In the genomic region with DNA sequence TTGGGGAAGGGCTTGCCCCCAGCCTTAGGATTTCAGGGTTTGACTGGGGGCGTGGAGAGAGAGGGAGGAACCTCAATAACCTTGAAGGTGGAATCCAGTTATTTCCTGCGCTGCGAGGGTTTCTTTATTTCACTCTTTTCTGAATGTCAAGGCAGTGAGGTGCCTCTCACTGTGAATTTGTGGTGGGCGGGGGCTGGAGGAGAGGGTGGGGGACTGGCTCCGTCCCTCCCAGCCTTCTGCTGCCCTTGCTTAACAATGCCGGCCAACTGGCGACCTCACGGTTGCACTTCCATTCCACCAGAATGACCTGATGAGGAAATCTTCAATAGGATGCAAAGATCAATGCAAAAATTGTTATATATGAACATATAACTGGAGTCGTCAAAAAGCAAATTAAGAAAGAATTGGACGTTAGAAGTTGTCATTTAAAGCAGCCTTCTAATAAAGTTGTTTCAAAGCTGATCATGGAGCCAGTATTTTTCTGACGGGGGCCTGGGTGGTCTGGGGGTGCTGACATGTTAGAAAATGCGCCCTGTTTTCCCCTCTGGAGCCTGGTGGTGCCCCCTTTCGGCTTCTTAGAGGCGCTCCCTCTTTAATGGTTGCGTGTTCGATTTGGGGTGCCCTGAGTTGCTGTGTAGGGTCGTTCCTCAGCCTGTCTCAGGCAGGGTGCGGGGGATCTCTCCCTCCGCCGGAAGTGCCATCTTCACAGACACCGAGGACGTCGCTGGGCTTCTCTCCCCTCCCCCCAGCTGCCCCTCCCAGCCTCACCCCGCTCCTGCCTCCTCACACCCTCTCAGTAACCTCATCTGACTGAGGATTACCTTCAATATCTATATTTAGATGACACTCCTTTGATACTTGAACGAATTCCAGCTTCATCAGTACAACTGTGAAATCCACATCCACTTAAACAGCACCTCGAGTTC, we compare ENCODE assay signal across 16 cellular contexts. TPM values are rescaled to one million over a fixed set of nuclear protein-coding genes. Genes with fewer than 3 reads are reported as not detected.
DNase-seq lines count a peak whose midpoint lies in the region; ATAC-seq and TF ChIP-seq lines count a peak whose summit lies in the region.
"Had no signal": no experiment of that assay in that cellular context is flagged by ENCODE, and none has a peak within 500 bp of the region (broad histone marks: within the 10 kb centered on the region; RNA-seq: fewer than 3 reads in every experiment).

No MANE protein-coding gene starts in this region.

- H3K9me3 ChIP-seq in heart left ventricle: no peaks in the 10 kb centered on the region
- H3K9me3 ChIP-seq: esophagus squamous epithelium, left lung, SJSA1 had no signal

- no peak for DNase-seq in stimulated activated naive CD8-positive, alpha-beta T cell treated with anti-CD3 and anti-CD28 coated beads, Interleukin-15, amount 100 ng/mL, for 72 hours
- DNase-seq in heart left ventricle (peak in 3 of 5 donors; percentile 16 to 26 (median 17)), Ammon's horn (ENCODE audit: low spot score) (no peak), NCI-H2107 treated with DMSO at 0.1 percent for 48 hours (lab: John Stamatoyannopoulos, UW; ENCODE audit: unreplicated experiment) (no peak)
- DNase-seq: activated naive CD8-positive, alpha-beta T cell treated with anti-CD3 and anti-CD28 coated beads, Interleukin-2, amount 10 ng/mL, durations not matched to agents 7 days and 5 days; DMS 273 treated with DMSO at 0.1 percent for 48 hours; esophagus squamous epithelium; hippocampal formation; MV-4-11; NCI-H2171 treated with DMSO at 0.1 percent for 48 hours had no signal

- no peak overlapping the region for H3K4me3 Mint-ChIP-seq in stimulated activated naive CD8-positive, alpha-beta T cell treated with anti-CD3 and anti-CD28 coated beads, Interleukin-15, Interleukin-2, amounts not matched to agents 100 ng/mL and 50 ng/mL, for 24 hours
- no peak overlapping the region for H3K4me3 Mint-ChIP-seq in stimulated activated naive CD8-positive, alpha-beta T cell treated with anti-CD3 and anti-CD28 coated beads, Interleukin-15, amount 100 ng/mL, for 72 hours
- H3K4me3 Mint-ChIP-seq in nephron: no peak overlapping the region
- H3K4me3 Mint-ChIP-seq: activated naive CD8-positive, alpha-beta T cell treated with anti-CD3 and anti-CD28 coated beads, Interleukin-2, amount 10 ng/mL, durations not matched to agents 7 days and 5 days had no signal

- H3K4me1 ChIP-seq in heart left ventricle: peaks cover 0 to 14% (median under 1%) of the 10 kb centered on the region in 12 donors
- H3K4me1 ChIP-seq: SJSA1 had no signal

- H3K4me1 Mint-ChIP-seq in stimulated activated naive CD8-positive, alpha-beta T cell treated with anti-CD3 and anti-CD28 coated beads, Interleukin-15, Interleukin-2, amounts not matched to agents 100 ng/mL and 50 ng/mL, for 24 hours (ENCODE audit: low read depth): peaks cover under 1% of the 10 kb centered on the region
- peaks cover 18% of the 10 kb centered on the region for H3K4me1 Mint-ChIP-seq in stimulated activated naive CD8-positive, alpha-beta T cell treated with anti-CD3 and anti-CD28 coated beads, Interleukin-15, amount 100 ng/mL, for 72 hours
- H3K4me1 Mint-ChIP-seq in nephron: peaks cover 31% of the 10 kb centered on the region

- TF ChIP-seq CTCF in heart left ventricle (IDR thresholded peaks at IDR 0.05) (no peak), nephron (IDR thresholded peaks at IDR 0.05; ENCODE audit: unreplicated experiment in 3 of 3) (no peak)

- 66 to 74% (median 70%) methylated on average over 26 of the region's 26 CpGs for WGBS in heart left ventricle, 4 donors

- H3K4me3 ChIP-seq in heart left ventricle: no peak overlapping the region
- H3K4me3 ChIP-seq: esophagus squamous epithelium, left lung, SJSA1 had no signal

- no peaks in the 10 kb centered on the region for H3K27me3 ChIP-seq in heart left ventricle
- H3K27me3 ChIP-seq: esophagus squamous epithelium, left lung, SJSA1 had no signal

- no peak for ATAC-seq in stimulated activated naive CD8-positive, alpha-beta T cell treated with anti-CD3 and anti-CD28 coated beads, Interleukin-15, amount 100 ng/mL, for 72 hours
- peak in 2 of 4 donors; percentile 8 to 19 for ATAC-seq in heart left ventricle
- ATAC-seq in GM21360 (IDR thresholded peaks at IDR 0.05; ENCODE audit: unreplicated experiment): no peak
- no peak for ATAC-seq in HG03469 (IDR thresholded peaks at IDR 0.05; ENCODE audit: unreplicated experiment)
- ATAC-seq: left lung had no signal

- TF ChIP-seq POLR2A in heart left ventricle (IDR thresholded peaks at IDR 0.05): no peak

- H3K36me3 Mint-ChIP-seq in stimulated activated naive CD8-positive, alpha-beta T cell treated with anti-CD3 and anti-CD28 coated beads, Interleukin-15, Interleukin-2, amounts not matched to agents 100 ng/mL and 50 ng/mL, for 24 hours (ENCODE audit: low read depth): peaks cover 42% of the 10 kb centered on the region
- peaks cover 26% of the 10 kb centered on the region for H3K36me3 Mint-ChIP-seq in nephron (ENCODE audit: low read depth)

- H3K9me3 Mint-ChIP-seq in stimulated activated naive CD8-positive, alpha-beta T cell treated with anti-CD3 and anti-CD28 coated beads, Interleukin-15, Interleukin-2, amounts not matched to agents 100 ng/mL and 50 ng/mL, for 24 hours: no peaks in the 10 kb centered on the region
- H3K9me3 Mint-ChIP-seq in stimulated activated naive CD8-positive, alpha-beta T cell treated with anti-CD3 and anti-CD28 coated beads, Interleukin-15, amount 100 ng/mL, for 72 hours: no peaks in the 10 kb centered on the region
- no peaks in the 10 kb centered on the region for H3K9me3 Mint-ChIP-seq in nephron
- H3K9me3 Mint-ChIP-seq: activated naive CD8-positive, alpha-beta T cell treated with anti-CD3 and anti-CD28 coated beads, Interleukin-2, amount 10 ng/mL, durations not matched to agents 7 days and 5 days had no signal

- intact Hi-C loops in heart left ventricle (cut with DNase I): no loop called here

- no peak overlapping the region for H3K27ac ChIP-seq in heart left ventricle
- H3K27ac ChIP-seq: left lung, SJSA1 had no signal

- peak overlapping the region; percentile 76 for H3K27ac Mint-ChIP-seq in stimulated activated naive CD8-positive, alpha-beta T cell treated with anti-CD3 and anti-CD28 coated beads, Interleukin-15, Interleukin-2, amounts not matched to agents 100 ng/mL and 50 ng/mL, for 24 hours
- H3K27ac Mint-ChIP-seq in stimulated activated naive CD8-positive, alpha-beta T cell treated with anti-CD3 and anti-CD28 coated beads, Interleukin-15, amount 100 ng/mL, for 72 hours: peak overlapping the region in 1 of 2 donors; percentile 76
- peak overlapping the region in 2 of 3 experiments; percentile 13 to 57 for H3K27ac Mint-ChIP-seq in nephron
- H3K27ac Mint-ChIP-seq: activated naive CD8-positive, alpha-beta T cell treated with anti-CD3 and anti-CD28 coated beads, Interleukin-2, amount 10 ng/mL, durations not matched to agents 7 days and 5 days had no signal

- peaks cover 4 to 65% (median 53%) of the 10 kb centered on the region in 9 donors for H3K36me3 ChIP-seq in heart left ventricle

- no peaks in the 10 kb centered on the region for H3K27me3 Mint-ChIP-seq in stimulated activated naive CD8-positive, alpha-beta T cell treated with anti-CD3 and anti-CD28 coated beads, Interleukin-15, Interleukin-2, amounts not matched to agents 100 ng/mL and 50 ng/mL, for 24 hours
- H3K27me3 Mint-ChIP-seq in stimulated activated naive CD8-positive, alpha-beta T cell treated with anti-CD3 and anti-CD28 coated beads, Interleukin-15, amount 100 ng/mL, for 72 hours: no peaks in the 10 kb centered on the region
- H3K27me3 Mint-ChIP-seq in nephron (ENCODE audit: low read depth): no peaks in the 10 kb centered on the region
- H3K27me3 Mint-ChIP-seq: activated naive CD8-positive, alpha-beta T cell treated with anti-CD3 and anti-CD28 coated beads, Interleukin-2, amount 10 ng/mL, durations not matched to agents 7 days and 5 days had no signal

RNA-seq across cellular contexts. Expression of a gene that starts 18.5 kb away (rescaled TPM):
- total RNA-seq in heart left ventricle: 100 to 1,000 TPM; 116 to 166 (median 139) TPM
- polyA plus RNA-seq in heart left ventricle: 100 to 1,000 TPM; 143 to 179 TPM

RNA-seq across cellular contexts. Expression of a gene that starts 40.2 kb away (rescaled TPM):
- 1 to 10 TPM in 1 of 9 donors, not detected in 8; 5.8 TPM for total RNA-seq in heart left ventricle
- polyA plus RNA-seq in heart left ventricle: 1 to 10 TPM in 1 of 2 donors, not detected in 1; 1.1 TPM
- total RNA-seq: activated naive CD8-positive, alpha-beta T cell treated with anti-CD3 and anti-CD28 coated beads, Interleukin-2, amount 10 ng/mL, durations not matched to agents 7 days and 5 days; SJSA1 had no signal

RNA-seq across cellular contexts. Expression of a gene that starts 41.0 kb away (rescaled TPM):
- 10 to 100 TPM in 3 of 9 donors, 1 to 10 TPM in 6; 3.2 to 15.1 (median 6.7) TPM for total RNA-seq in heart left ventricle
- 1 to 10 TPM; 1.7 to 8.8 TPM for polyA plus RNA-seq in heart left ventricle

RNA-seq across cellular contexts. Expression of a gene that starts 41.9 kb away (rescaled TPM):
- total RNA-seq in heart left ventricle: 1 to 10 TPM; 3.5 to 8.9 (median 7.2) TPM
- polyA plus RNA-seq in heart left ventricle: 1 to 10 TPM; 4.0 to 5.0 TPM

RNA-seq across cellular contexts. Expression of a gene that starts 51.0 kb away (rescaled TPM):
- 100 to 1,000 TPM in 2 of 9 donors, 10 to 100 TPM in 7; 29.9 to 280 (median 46.4) TPM for total RNA-seq in heart left ventricle
- 100 to 1,000 TPM in 1 of 2 donors, 10 to 100 TPM in 1; 47.3 to 122 TPM for polyA plus RNA-seq in heart left ventricle

Comparison
In these comparisons a context has a peak if more than half of its experiments do, and no peak if none do; other contexts are left out.
1. DNase-seq: peak in heart left ventricle (3 of 5); none in stimulated activated naive CD8-positive, alpha-beta T cell treated with anti-CD3 and anti-CD28 coated beads, Interleukin-15, amount 100 ng/mL, for 72 hours (0 of 2), Ammon's horn (single experiment) and NCI-H2107 treated with DMSO at 0.1 percent for 48 hours (single experiment).